Comparison of ENCODE assay signal across 8 cellular contexts in genomic region chr20:25309395-25310267, GRCh38.
DNase-seq lines count a peak whose midpoint lies in the region; ATAC-seq and TF ChIP-seq lines count a peak whose summit lies in the region.

No MANE protein-coding gene starts in this region.

- no peak overlapping the region for H2AFZ ChIP-seq in mesenchymal stem cell (ENCODE audit: low read depth, low read length)

- intact Hi-C loops in aorta (cut with DNase I), result loop anchor here in 1 of 2 donors (2.0 kb wide), 1 partner anchor 25 kb away; no protein-coding TSS in a partner anchor

- peak overlapping the region; percentile 100 for H2BK120ac ChIP-seq in mesenchymal stem cell (ENCODE audit: low read depth, low read length)

- peak overlapping the region in 1 of 2 experiments; percentile 90 for H3K14ac ChIP-seq in mesenchymal stem cell (ENCODE audit: low read length in 2 of 2)

- H2BK12ac ChIP-seq in mesenchymal stem cell (ENCODE audit: low read length in 2 of 2), result peak overlapping the region; percentile 87 to 99

- H3K27ac ChIP-seq in mesenchymal stem cell (ENCODE audit: low read length, poor library complexity, severe bottlenecking) (peak overlapping the region; percentile 99), aorta (ENCODE audit: low read depth in 1 of 2, low read length in 2 of 2) (peak overlapping the region in 1 of 2 donors; percentile 9)

- H2BK5ac ChIP-seq in mesenchymal stem cell (ENCODE audit: low read depth, low read length, poor library complexity, severe bottlenecking), result peak overlapping the region; percentile 79

- peaks cover 5% of the 10 kb centered on the region for H3K79me1 ChIP-seq in mesenchymal stem cell (replicated peaks; ENCODE audit: low read length, poor library complexity, severe bottlenecking)

- CTCF ChIA-PET in GM10248 (lab: Yijun Ruan, JAX), result interaction anchor here (1.1 to 4.8 kb wide), 3 partner anchors 10 to 89 kb away, joined by 3 to 30 read pairs (median 13); no protein-coding TSS in a partner anchor

- H3K23ac ChIP-seq in mesenchymal stem cell (ENCODE audit: low read length in 2 of 2), result peak overlapping the region; percentile 73 to 96

- H3K4me2 ChIP-seq in mesenchymal stem cell (ENCODE audit: low read length, poor library complexity, severe bottlenecking), result peak overlapping the region; percentile 43

- ATAC-seq in GM18909 (IDR thresholded peaks at IDR 0.05; ENCODE audit: poor library complexity, unreplicated experiment), result peak; percentile 1
- ATAC-seq in aorta (ENCODE audit: low FRiP score), result peak; percentile 39
- ATAC-seq in GM18870 (IDR thresholded peaks at IDR 0.05; ENCODE audit: unreplicated experiment), result no peak
- no peak for ATAC-seq in GM21526 (IDR thresholded peaks at IDR 0.05; ENCODE audit: low FRiP score, unreplicated experiment)

- H3K9ac ChIP-seq in mesenchymal stem cell (ENCODE audit: low read length), result peak overlapping the region; percentile 85

- H2AK5ac ChIP-seq in mesenchymal stem cell (ENCODE audit: low read length, severe bottlenecking), result peak overlapping the region; percentile 93

- H4K91ac ChIP-seq in mesenchymal stem cell (ENCODE audit: low read length), result peak overlapping the region; percentile 99

- DNase-seq in NCI-H69 (lab: John Stamatoyannopoulos, UW), result peak; percentile 82
- peak; percentile 43 for DNase-seq in cerebellar cortex (ENCODE audit: low spot score)
- peak; percentile 93 for DNase-seq in mesenchymal stem cell
- DNase-seq in aorta, result peak; percentile 78 to 81
- DNase-seq in GM10248 (ENCODE audit: extremely low spot score), result no peak

- H2BK15ac ChIP-seq in mesenchymal stem cell (ENCODE audit: low read depth, poor library complexity, severe bottlenecking), result peak overlapping the region; percentile 100

- H3K27me3 ChIP-seq in mesenchymal stem cell (ENCODE audit: control insufficient read depth in 1 of 2, insufficient read depth in 1 of 2, low read length in 2 of 2), result no peaks in the 10 kb centered on the region
- no peaks in the 10 kb centered on the region for H3K27me3 ChIP-seq in aorta (ENCODE audit: control insufficient read depth in 1 of 2, insufficient read depth in 2 of 2, low read length in 1 of 2)

- peak overlapping the region in 1 of 2 experiments; percentile 63 for H3K4me3 ChIP-seq in mesenchymal stem cell (ENCODE audit: insufficient read depth in 1 of 2, low read depth in 1 of 2, low read length in 2 of 2)
- H3K4me3 ChIP-seq in aorta (ENCODE audit: low read length in 2 of 2), result no peak overlapping the region

- peak overlapping the region; percentile 99 for H4K8ac ChIP-seq in mesenchymal stem cell (ENCODE audit: low read length)

- H3K4me1 ChIP-seq in mesenchymal stem cell (ENCODE audit: control insufficient read depth, insufficient read depth, low read depth, low read length) (peaks cover 42% of the 10 kb centered on the region), aorta (ENCODE audit: control insufficient read depth in 1 of 2, insufficient read depth in 2 of 2, low read length in 2 of 2) (peaks cover 3% of the 10 kb centered on the region in 2 donors)

- peaks cover 0 to 20% of the 10 kb centered on the region in 2 experiments for H3K36me3 ChIP-seq in mesenchymal stem cell (ENCODE audit: control insufficient read depth in 1 of 2, insufficient read depth in 2 of 2, low read depth in 1 of 2, low read length in 2 of 2)
- no peaks in the 10 kb centered on the region for H3K36me3 ChIP-seq in aorta (ENCODE audit: control insufficient read depth in 1 of 2, insufficient read depth in 2 of 2, low read length in 1 of 2)

- H3K4ac ChIP-seq in mesenchymal stem cell (ENCODE audit: low read depth in 1 of 2, low read length in 2 of 2), result peak overlapping the region; percentile 97 to 100

- H3K18ac ChIP-seq in mesenchymal stem cell (ENCODE audit: low read depth in 1 of 2, low read length in 2 of 2), result peak overlapping the region; percentile 99

- WGBS in mesenchymal stem cell, result 19% methylated on average over 16 of the region's 18 CpGs
- 74% methylated on average over 18 of the region's 18 CpGs for WGBS in aorta, 2 donors

- POLR2A ChIA-PET in GM10248 (lab: Yijun Ruan, JAX), result no interaction called here

- no peak for TF ChIP-seq CTCF in GM10248 (IDR thresholded peaks at IDR 0.05; ENCODE audit: control extremely low read depth, extremely low read depth, low read depth, missing control alignments)

- H3K9me3 ChIP-seq in mesenchymal stem cell (ENCODE audit: control insufficient read depth, low read length) (no peaks in the 10 kb centered on the region), aorta (ENCODE audit: control insufficient read depth, low read length) (no peaks in the 10 kb centered on the region)

Comparison
In these comparisons a context has a peak if more than half of its experiments do, and no peak if none do; other contexts are left out.
1. ATAC-seq: peak in GM18909 (single experiment) and aorta (single experiment); none in GM18870 (single experiment) and GM21526 (single experiment).